Comparison of ENCODE assay signal across 8 cellular contexts in the genomic region with DNA sequence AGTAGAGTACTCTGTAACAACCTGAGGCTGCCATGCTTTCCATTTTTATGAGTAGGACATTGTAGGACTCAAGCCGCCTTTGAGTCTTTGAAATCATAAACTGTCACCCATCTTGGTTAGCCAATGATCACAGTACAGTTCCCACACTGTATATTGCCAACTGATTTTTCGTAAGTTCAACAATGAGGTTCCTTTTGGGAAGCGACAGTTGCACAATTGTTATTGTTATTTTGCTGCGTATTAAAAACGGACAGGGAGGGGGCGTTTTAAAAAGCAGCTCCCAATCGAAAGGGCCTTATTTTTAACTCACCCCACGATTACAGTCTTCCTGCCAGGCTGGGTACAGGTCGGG. TPM values are rescaled to one million over a fixed set of nuclear protein-coding genes. Genes with fewer than 3 reads are reported as not detected.
A peak's percentile ranks its signal among the peaks of the same experiment; 100 is the strongest.
DNase-seq lines count a peak whose midpoint lies in the region; ATAC-seq, FAIRE-seq and TF ChIP-seq lines count a peak whose summit lies in the region.

No MANE protein-coding gene starts in this region.

- TF ChIP-seq CTCF in A549 (IDR thresholded peaks at IDR 0.05), result no peak

- 13% methylated on average over 8 of the region's 9 CpGs for WGBS in A549 (ENCODE audit: missing lambda C conversion rate)
- WGBS in iPS DF 6.9 (ENCODE audit: insufficient coverage, insufficient read length), result no CpG with 5 or more reads among the region's 9 CpGs
- WGBS in small intestine, 3 donors, result 2 to 5% (median 2%) methylated on average over 9 of the region's 9 CpGs

- H3K36me3 Mint-ChIP-seq in activated naive CD8-positive, alpha-beta T cell treated with anti-CD3 and anti-CD28 coated beads, Interleukin-2, amount 10 ng/mL, durations not matched to agents 7 days and 5 days, result peaks cover 10% of the 10 kb centered on the region

- peak in 1 of 2 experiments; percentile 1; a peak in 1 of 6 replicates for ATAC-seq in A549
- ATAC-seq in activated naive CD8-positive, alpha-beta T cell treated with anti-CD3 and anti-CD28 coated beads, Interleukin-2, amount 10 ng/mL, durations not matched to agents 7 days and 5 days (ENCODE audit: low read depth), result no peak
- no peak for ATAC-seq in GM18861 (IDR thresholded peaks at IDR 0.05; ENCODE audit: unreplicated experiment)
- no peak for ATAC-seq in HG03432 (IDR thresholded peaks at IDR 0.05; ENCODE audit: unreplicated experiment)

- peak overlapping the region; percentile 82 to 89 for H3K27ac ChIP-seq in A549
- H3K27ac ChIP-seq in iPS DF 6.9 (ENCODE audit: low read length), result no peak overlapping the region
- H3K27ac ChIP-seq in small intestine (ENCODE audit: low read depth in 1 of 2, low read length in 1 of 2), result peak overlapping the region; percentile 97 to 100

- POLR2A ChIA-PET in A549 (lab: Yijun Ruan, JAX), result interaction anchor here (1.2 kb wide), 1 partner anchor 8 kb away, joined by 3 read pairs; no protein-coding TSS in a partner anchor
- POLR2A ChIA-PET in activated naive CD8-positive, alpha-beta T cell treated with anti-CD3 and anti-CD28 coated beads, Interleukin-2, amount 10 ng/mL, durations not matched to agents 7 days and 5 days (lab: Charles Lee), result interaction anchor here (2.0 kb wide), 1 partner anchor 59 kb away, joined by 11 read pairs; the partner anchor contains the start of gene POMP

- no peaks in the 10 kb centered on the region for H3K9me3 Mint-ChIP-seq in activated naive CD8-positive, alpha-beta T cell treated with anti-CD3 and anti-CD28 coated beads, Interleukin-2, amount 10 ng/mL, durations not matched to agents 7 days and 5 days

- DNase-seq in A549 (ENCODE audit: low read depth in 1 of 2, low spot score in 1 of 2) (no peak), HAP-1 (ENCODE audit: low spot score in 2 of 2) (no peak), iPS DF 6.9 (ENCODE audit: low read depth, low spot score) (no peak), small intestine (peak; percentile 42), foreskin melanocyte (no peak)
- no peak for DNase-seq in activated naive CD8-positive, alpha-beta T cell treated with anti-CD3 and anti-CD28 coated beads, Interleukin-2, amount 10 ng/mL, durations not matched to agents 7 days and 5 days

- H3K4me1 Mint-ChIP-seq in activated naive CD8-positive, alpha-beta T cell treated with anti-CD3 and anti-CD28 coated beads, Interleukin-2, amount 10 ng/mL, durations not matched to agents 7 days and 5 days, result peaks cover 20% of the 10 kb centered on the region

- peaks cover 23% of the 10 kb centered on the region for H3K4me1 ChIP-seq in A549
- H3K4me1 ChIP-seq in HAP-1, result peaks cover 3% of the 10 kb centered on the region; the same call in 1 of the 2 replicates
- H3K4me1 ChIP-seq in iPS DF 6.9 (ENCODE audit: control insufficient read depth, insufficient read depth, low read length), result no peaks in the 10 kb centered on the region
- peaks cover 5 to 6% of the 10 kb centered on the region in 2 donors for H3K4me1 ChIP-seq in small intestine (ENCODE audit: control insufficient read depth in 2 of 2, insufficient read depth in 1 of 2, low read depth in 1 of 2, low read length in 1 of 2)

- peak overlapping the region; percentile 87 for H3K4me3 Mint-ChIP-seq in activated naive CD8-positive, alpha-beta T cell treated with anti-CD3 and anti-CD28 coated beads, Interleukin-2, amount 10 ng/mL, durations not matched to agents 7 days and 5 days

- no peak for TF ChIP-seq POLR2A in A549 (IDR thresholded peaks at IDR 0.05; ENCODE audit: low read length)

- H3K9me3 ChIP-seq in A549 (no peaks in the 10 kb centered on the region), HAP-1 (no peaks in the 10 kb centered on the region), iPS DF 6.9 (ENCODE audit: control insufficient read depth, insufficient read depth, low read length) (no peaks in the 10 kb centered on the region), small intestine (ENCODE audit: control insufficient read depth, low read depth) (no peaks in the 10 kb centered on the region)

- no peak for TF ChIP-seq EP300 in A549 (IDR thresholded peaks at IDR 0.05)

- CTCF ChIA-PET in A549 (lab: Yijun Ruan, JAX), result interaction anchor here (1.0 to 1.6 kb wide), 4 partner anchors 24 to 77 kb away, joined by 3 to 4 read pairs (median 4); no protein-coding TSS in a partner anchor

- H3K4me2 ChIP-seq in A549, result peak overlapping the region; percentile 89

- peaks cover 2% of the 10 kb centered on the region for H3K27me3 Mint-ChIP-seq in activated naive CD8-positive, alpha-beta T cell treated with anti-CD3 and anti-CD28 coated beads, Interleukin-2, amount 10 ng/mL, durations not matched to agents 7 days and 5 days

- in situ Hi-C loops in HAP-1 (cut with MboI; ENCODE audit: low sequenced_read_pairs), result no loop called here

- no peak for FAIRE-seq in A549 (lab: Jason Lieb, UNC)
- no peak for FAIRE-seq in small intestine (lab: Jason Lieb, UNC)

- peak overlapping the region; percentile 91 for H3K27ac Mint-ChIP-seq in activated naive CD8-positive, alpha-beta T cell treated with anti-CD3 and anti-CD28 coated beads, Interleukin-2, amount 10 ng/mL, durations not matched to agents 7 days and 5 days

- H3K36me3 ChIP-seq in HAP-1 (replicated peaks) (no peaks in the 10 kb centered on the region), iPS DF 6.9 (ENCODE audit: control insufficient read depth, insufficient read depth, low read length) (no peaks in the 10 kb centered on the region), small intestine (ENCODE audit: control insufficient read depth in 2 of 2, insufficient read depth in 2 of 2, low read length in 2 of 2) (no peaks in the 10 kb centered on the region)

- no peak for TF ChIP-seq RAD21 in A549 (conservative IDR thresholded peaks at IDR 0.05 in 1 of 2, IDR thresholded peaks at IDR 0.05 in 1 of 2)

- peak overlapping the region; percentile 62 for H3K4me3 ChIP-seq in A549
- H3K4me3 ChIP-seq in HAP-1, result peak overlapping the region; percentile 54
- peak overlapping the region; percentile 74; the same call in 1 of the 2 replicates for H3K4me3 ChIP-seq in iPS DF 6.9 (ENCODE audit: low read length)
- H3K4me3 ChIP-seq in small intestine (ENCODE audit: low read depth in 1 of 2, low read length in 2 of 2), result peak overlapping the region; percentile 73 to 97

- H3K27me3 ChIP-seq in HAP-1 (ENCODE audit: low read depth) (no peaks in the 10 kb centered on the region), iPS DF 6.9 (ENCODE audit: control insufficient read depth, insufficient read depth, low read length) (peaks cover 3% of the 10 kb centered on the region; the same call in 1 of the 2 replicates), small intestine (ENCODE audit: control insufficient read depth in 2 of 2, insufficient read depth in 2 of 2, low read length in 2 of 2) (no peaks in the 10 kb centered on the region)

TF ChIP-seq in A549, 52 proteins besides CTCF, POLR2A, EP300 and RAD21:
- TF ChIP-seq CEBPB (IDR thresholded peaks at IDR 0.05) (0 out of 4 replicates have a peak, but pooled peaks of 1 of the 2 experiments have one; percentile 31), ZSCAN20 (CRISPR knock-in tag; IDR thresholded peaks at IDR 0.05) (no peak), FOSB (CRISPR knock-in tag; IDR thresholded peaks at IDR 0.05) (no peak), CBX8 (IDR thresholded peaks at IDR 0.05) (no peak)

RNA-seq across cellular contexts. Expression of gene SLC46A3, which starts 0.6 kb away (rescaled TPM):
- polyA plus RNA-seq in A549 (2011; rRNA removed), result 6.0 and 6.8 TPM in 2 replicates
- polyA plus RNA-seq in A549 (2012; cell fraction: cytosol; rRNA removed), result 1.3 and 1.9 TPM in 2 replicates
- polyA plus RNA-seq in A549 (2012; cell fraction: nucleus; rRNA removed), result 2.0 and 2.5 TPM in 2 replicates
- polyA plus RNA-seq in A549 (2017; fragmentation: RNase III; extraction: RNeasy Plus Mini Kit Qiagen cat#74134 plus additional on column Dnase treatment), result 2.0 to 2.5 TPM (median 2.1 TPM) in 3 replicates
- polyA minus RNA-seq in A549 (2011; rRNA and poly(A)+ RNA removed), result 2.4 and 2.5 TPM in 2 replicates
- total RNA-seq in activated naive CD8-positive, alpha-beta T cell treated with anti-CD3 and anti-CD28 coated beads, Interleukin-2, amount 10 ng/mL, durations not matched to agents 7 days and 5 days, result 10 to 100 TPM; 14.2 to 16.7 TPM
- polyA plus RNA-seq in small intestine, result 10 to 100 TPM; 24.8 to 78.3 (median 51.1) TPM

RNA-seq across cellular contexts. Expression of gene POMP, which starts 59.2 kb away (rescaled TPM):
- 74.9 and 111 TPM in 2 replicates for polyA plus RNA-seq in A549 (2011; rRNA removed)
- 23.7 and 27.8 TPM in 2 replicates for polyA plus RNA-seq in A549 (2012; cell fraction: cytosol; rRNA removed)
- 5.5 and 9.4 TPM in 2 replicates for polyA plus RNA-seq in A549 (2012; cell fraction: nucleus; rRNA removed)
- polyA plus RNA-seq in A549 (2017; fragmentation: RNase III; extraction: RNeasy Plus Mini Kit Qiagen cat#74134 plus additional on column Dnase treatment), result 99.0 to 112 TPM (median 105 TPM) in 3 replicates
- 17.5 and 18.1 TPM in 2 replicates for polyA minus RNA-seq in A549 (2011; rRNA and poly(A)+ RNA removed)
- 10 to 100 TPM; 55.4 to 59.3 TPM for total RNA-seq in activated naive CD8-positive, alpha-beta T cell treated with anti-CD3 and anti-CD28 coated beads, Interleukin-2, amount 10 ng/mL, durations not matched to agents 7 days and 5 days
- 100 to 1,000 TPM in 2 of 3 donors, 10 to 100 TPM in 1; 94.5 to 121 (median 115) TPM for polyA plus RNA-seq in small intestine
